In genomic region chr19:47111081-47111589, GRCh38 we compare ENCODE assay signal across 8 cellular contexts. TPM values are rescaled to one million over a fixed set of nuclear protein-coding genes. Genes with fewer than 3 reads are reported as not detected.
DNase-seq lines count a peak whose midpoint lies in the region; ATAC-seq and TF ChIP-seq lines count a peak whose summit lies in the region.

No MANE protein-coding gene starts in this region.

- no peaks in the 10 kb centered on the region for H3K27me3 Mint-ChIP-seq in activated T-helper 1 cell treated with anti-CD3 and anti-CD28 coated beads, Interleukin-12 subunit alpha, Interleukin-12 subunit beta, Interleukin-2, Interleukin-4 antibody, amounts not matched to agents 30 ng/mL and 10 ng/mL and 1 ng/mL, durations not matched to agents 14 hours and 24 hours and 36 hours (ENCODE audit: insufficient read depth)

- H3K9me3 ChIP-seq in gastroesophageal sphincter: no peaks in the 10 kb centered on the region
- no peaks in the 10 kb centered on the region for H3K9me3 ChIP-seq in psoas muscle

- H3K9me3 Mint-ChIP-seq in activated T-helper 1 cell treated with anti-CD3 and anti-CD28 coated beads, Interleukin-12 subunit alpha, Interleukin-12 subunit beta, Interleukin-2, Interleukin-4 antibody, amounts not matched to agents 30 ng/mL and 10 ng/mL and 1 ng/mL, durations not matched to agents 14 hours and 24 hours and 36 hours: no peaks in the 10 kb centered on the region

- H3K27me3 ChIP-seq in gastroesophageal sphincter (no peaks in the 10 kb centered on the region), psoas muscle (ENCODE audit: insufficient read depth in 3 of 3, low read length in 2 of 3) (no peaks in the 10 kb centered on the region)

- ATAC-seq in gastroesophageal sphincter (no peak), psoas muscle (no peak), GM18858 (IDR thresholded peaks at IDR 0.05; ENCODE audit: unreplicated experiment) (no peak), HG02798 (IDR thresholded peaks at IDR 0.05; ENCODE audit: poor library complexity, unreplicated experiment) (no peak)

- intact Hi-C loops in activated T-helper 1 cell treated with anti-CD3 and anti-CD28 coated beads, Interleukin-12 subunit alpha, Interleukin-12 subunit beta, Interleukin-2, Interleukin-4 antibody, amounts not matched to agents 30 ng/mL and 10 ng/mL and 1 ng/mL, durations not matched to agents 14 hours and 24 hours and 36 hours (cut with micrococcal nuclease): loop anchor here (2.0 to 5.0 kb wide), 2 partner anchors 250 to 324 kb away; partner anchors contain the start of genes ARHGAP35 and SLC1A5
- intact Hi-C loops in psoas muscle (cut with DNase I): loop anchor here in 1 of 2 donors (2.0 kb wide), 1 partner anchor 18 kb away; no protein-coding TSS in a partner anchor

- H3K4me1 Mint-ChIP-seq in activated T-helper 1 cell treated with anti-CD3 and anti-CD28 coated beads, Interleukin-12 subunit alpha, Interleukin-12 subunit beta, Interleukin-2, Interleukin-4 antibody, amounts not matched to agents 30 ng/mL and 10 ng/mL and 1 ng/mL, durations not matched to agents 14 hours and 24 hours and 36 hours (ENCODE audit: low read depth): peaks cover 54% of the 10 kb centered on the region

- WGBS in gastroesophageal sphincter (ENCODE audit: low coverage in 1 of 2), 2 donors: 1% methylated on average over 26 of the region's 30 CpGs; no CpG with 5 or more reads in 1 of the 2 donors
- 6 to 9% (median 8%) methylated on average over 28 to 30 of the region's 30 CpGs for WGBS in psoas muscle, 3 donors

- TF ChIP-seq POLR2A in gastroesophageal sphincter (IDR thresholded peaks at IDR 0.05): no peak

- TF ChIP-seq CTCF in gastroesophageal sphincter (IDR thresholded peaks at IDR 0.05): no peak
- TF ChIP-seq CTCF in psoas muscle (IDR thresholded peaks at IDR 0.05): no peak

- DNase-seq in COLO668 (lab: John Stamatoyannopoulos, UW; ENCODE audit: unreplicated experiment) (peak; percentile 34), NAMALWA (ENCODE audit: low spot score) (peak; percentile 58), psoas muscle (peak in 1 of 2 donors; percentile 63), HuH-7.5 (ENCODE audit: low spot score) (no peak)
- peak; percentile 39 for DNase-seq in activated T-helper 1 cell treated with anti-CD3 and anti-CD28 coated beads, Interleukin-12 subunit alpha, Interleukin-12 subunit beta, Interleukin-2, Interleukin-4 antibody, amounts not matched to agents 30 ng/mL and 10 ng/mL and 1 ng/mL, durations not matched to agents 14 hours and 24 hours and 36 hours (ENCODE audit: low spot score)

- H3K4me1 ChIP-seq in gastroesophageal sphincter (peaks cover 12 to 57% (median 27%) of the 10 kb centered on the region in 3 donors), psoas muscle (peaks cover 44% of the 10 kb centered on the region)

- H3K27ac Mint-ChIP-seq in activated T-helper 1 cell treated with anti-CD3 and anti-CD28 coated beads, Interleukin-12 subunit alpha, Interleukin-12 subunit beta, Interleukin-2, Interleukin-4 antibody, amounts not matched to agents 30 ng/mL and 10 ng/mL and 1 ng/mL, durations not matched to agents 14 hours and 24 hours and 36 hours: peak overlapping the region; percentile 99

- peak overlapping the region; percentile 92 for H3K4me3 Mint-ChIP-seq in activated T-helper 1 cell treated with anti-CD3 and anti-CD28 coated beads, Interleukin-12 subunit alpha, Interleukin-12 subunit beta, Interleukin-2, Interleukin-4 antibody, amounts not matched to agents 30 ng/mL and 10 ng/mL and 1 ng/mL, durations not matched to agents 14 hours and 24 hours and 36 hours

- no peaks in the 10 kb centered on the region for H3K36me3 ChIP-seq in gastroesophageal sphincter
- no peaks in the 10 kb centered on the region for H3K36me3 ChIP-seq in psoas muscle (ENCODE audit: insufficient read depth in 1 of 2, low read depth in 1 of 2)

- H3K36me3 Mint-ChIP-seq in activated T-helper 1 cell treated with anti-CD3 and anti-CD28 coated beads, Interleukin-12 subunit alpha, Interleukin-12 subunit beta, Interleukin-2, Interleukin-4 antibody, amounts not matched to agents 30 ng/mL and 10 ng/mL and 1 ng/mL, durations not matched to agents 14 hours and 24 hours and 36 hours (ENCODE audit: low read depth): peaks cover 25% of the 10 kb centered on the region

- H3K27ac ChIP-seq in gastroesophageal sphincter (peak overlapping the region; percentile 99 to 100 (median 100)), psoas muscle (peak overlapping the region; percentile 100)

- peak overlapping the region; percentile 76 to 96 for H3K4me3 ChIP-seq in gastroesophageal sphincter
- H3K4me3 ChIP-seq in psoas muscle: peak overlapping the region; percentile 97

- TF ChIP-seq EP300 in gastroesophageal sphincter (IDR thresholded peaks at IDR 0.05): no peak

RNA-seq across cellular contexts. Expression of gene ZC3H4, which starts 2.4 kb away (rescaled TPM):
- 111 and 114 TPM in 2 replicates for total RNA-seq in activated T-helper 1 cell treated with anti-CD3 and anti-CD28 coated beads, Interleukin-12 subunit alpha, Interleukin-12 subunit beta, Interleukin-2, Interleukin-4 antibody, amounts not matched to agents 30 ng/mL and 10 ng/mL and 1 ng/mL, durations not matched to agents 14 hours and 24 hours and 36 hours
- 10 to 100 TPM; 22.5 to 28.7 (median 24.9) TPM for total RNA-seq in gastroesophageal sphincter
- 10 to 100 TPM; 24.3 to 35.8 (median 28.5) TPM for total RNA-seq in psoas muscle
- 10 to 100 TPM in 1 of 3 donors, 1 to 10 TPM in 2; 4.4 to 15.2 (median 5.1) TPM for polyA plus RNA-seq in psoas muscle

RNA-seq across cellular contexts. Expression of gene SAE1, which starts 19.5 kb away (rescaled TPM):
- 141 and 142 TPM in 2 replicates for total RNA-seq in activated T-helper 1 cell treated with anti-CD3 and anti-CD28 coated beads, Interleukin-12 subunit alpha, Interleukin-12 subunit beta, Interleukin-2, Interleukin-4 antibody, amounts not matched to agents 30 ng/mL and 10 ng/mL and 1 ng/mL, durations not matched to agents 14 hours and 24 hours and 36 hours
- total RNA-seq in gastroesophageal sphincter (100 to 1,000 TPM; 134 to 157 (median 153) TPM), psoas muscle (10 to 100 TPM; 37.8 to 55.8 (median 41.5) TPM)
- polyA plus RNA-seq in psoas muscle: 10 to 100 TPM; 30.7 to 63.4 (median 62.0) TPM
